ENCODE assay signal across 8 cellular contexts in the genomic region with DNA sequence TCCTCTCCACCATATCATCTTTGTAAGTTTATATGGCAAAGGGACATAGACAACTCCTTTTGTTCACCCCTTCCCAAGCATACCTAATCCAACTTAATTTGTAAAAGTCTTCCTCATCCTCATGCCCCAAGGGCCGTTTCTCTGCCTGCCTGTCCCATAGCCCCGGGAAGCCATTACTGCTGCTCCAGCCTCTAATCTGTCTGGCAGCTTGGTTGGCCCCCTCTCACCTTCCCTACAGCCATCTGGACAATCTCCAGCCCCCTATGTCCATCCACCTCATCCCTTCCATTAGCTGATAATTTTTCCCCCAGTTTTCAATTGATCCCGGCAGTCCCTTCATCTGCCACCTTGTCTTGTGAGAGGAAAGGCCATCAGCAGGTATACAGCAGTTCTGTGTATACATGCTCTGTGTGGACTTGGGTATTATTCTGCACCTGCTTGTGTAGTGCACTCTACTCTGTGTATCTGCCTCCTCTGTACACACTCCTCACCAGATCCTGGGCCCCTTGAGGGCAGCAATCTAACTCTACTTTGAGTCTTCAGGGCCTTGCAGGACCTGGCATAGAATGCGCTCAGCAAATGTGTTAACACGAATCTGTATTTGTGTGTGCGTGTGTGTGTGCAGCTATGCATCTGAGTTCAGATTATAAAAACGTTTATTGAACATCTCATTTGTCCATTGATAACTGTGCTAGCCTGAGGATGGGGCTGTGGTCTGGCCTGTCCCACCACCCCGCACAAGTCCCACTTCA. TPM values are rescaled to one million over a fixed set of nuclear protein-coding genes. Genes with fewer than 3 reads are reported as not detected.
A peak's percentile ranks its signal among the peaks of the same experiment; 100 is the strongest.
DNase-seq lines count a peak whose midpoint lies in the region; ATAC-seq, FAIRE-seq and TF ChIP-seq lines count a peak whose summit lies in the region.

No MANE protein-coding gene starts in this region.

- H3K27me3 Mint-ChIP-seq in activated CD4-positive, alpha-beta memory T cell treated with anti-CD3 and anti-CD28 coated beads, Interleukin-2, amount 10 ng/mL, durations not matched to agents 7 days and 5 days = no peaks in the 10 kb centered on the region
- no peaks in the 10 kb centered on the region for H3K27me3 Mint-ChIP-seq in stimulated activated memory B cell treated with anti-CD40 and anti-IgM and Interleukin-4, amounts not matched to agents 10 μg/mL and 1 μg/mL and 100 μg/mL, for 72 hours

- POLR2A ChIA-PET in activated CD4-positive, alpha-beta memory T cell treated with anti-CD3 and anti-CD28 coated beads, Interleukin-2, amount 10 ng/mL, durations not matched to agents 7 days and 5 days (lab: Charles Lee) = interaction anchor here (0.6 to 11.0 kb wide), 17 partner anchors 9 to 571 kb away, joined by 3 to 286 read pairs (median 4); partner anchors contain the start of genes HDGF, ISG20L2, METTL25B and NAXE

- ATAC-seq in stimulated activated memory B cell treated with anti-CD40 and anti-IgM and Interleukin-4, amounts not matched to agents 10 μg/mL and 1 μg/mL and 100 μg/mL, for 72 hours = peak; percentile 0

- peaks cover 6% of the 10 kb centered on the region for H3K36me3 Mint-ChIP-seq in activated CD4-positive, alpha-beta memory T cell treated with anti-CD3 and anti-CD28 coated beads, Interleukin-2, amount 10 ng/mL, durations not matched to agents 7 days and 5 days (ENCODE audit: low read depth)
- peaks cover 5% of the 10 kb centered on the region for H3K36me3 Mint-ChIP-seq in stimulated activated memory B cell treated with anti-CD40 and anti-IgM and Interleukin-4, amounts not matched to agents 10 μg/mL and 1 μg/mL and 100 μg/mL, for 72 hours

- H3K9me3 Mint-ChIP-seq in activated CD4-positive, alpha-beta memory T cell treated with anti-CD3 and anti-CD28 coated beads, Interleukin-2, amount 10 ng/mL, durations not matched to agents 7 days and 5 days = no peaks in the 10 kb centered on the region
- no peaks in the 10 kb centered on the region for H3K9me3 Mint-ChIP-seq in stimulated activated memory B cell treated with anti-CD40 and anti-IgM and Interleukin-4, amounts not matched to agents 10 μg/mL and 1 μg/mL and 100 μg/mL, for 72 hours

- H3K27ac Mint-ChIP-seq in activated CD4-positive, alpha-beta memory T cell treated with anti-CD3 and anti-CD28 coated beads, Interleukin-2, amount 10 ng/mL, durations not matched to agents 7 days and 5 days = peak overlapping the region; percentile 97
- H3K27ac Mint-ChIP-seq in stimulated activated memory B cell treated with anti-CD40 and anti-IgM and Interleukin-4, amounts not matched to agents 10 μg/mL and 1 μg/mL and 100 μg/mL, for 72 hours = peak overlapping the region; percentile 98

- H3K27me3 ChIP-seq in left ventricle myocardium inferior (ENCODE audit: low read depth) = no peaks in the 10 kb centered on the region

- TF ChIP-seq POLR2A in GM12892 (IDR thresholded peaks at IDR 0.05; ENCODE audit: low read depth, low read length) = no peak

- peak overlapping the region; percentile 64 for H3K4me3 Mint-ChIP-seq in activated CD4-positive, alpha-beta memory T cell treated with anti-CD3 and anti-CD28 coated beads, Interleukin-2, amount 10 ng/mL, durations not matched to agents 7 days and 5 days
- H3K4me3 Mint-ChIP-seq in stimulated activated memory B cell treated with anti-CD40 and anti-IgM and Interleukin-4, amounts not matched to agents 10 μg/mL and 1 μg/mL and 100 μg/mL, for 72 hours = peak overlapping the region; percentile 78

- peaks cover 85% of the 10 kb centered on the region for H3K4me1 ChIP-seq in left ventricle myocardium inferior

- peak overlapping the region; percentile 100 for H3K27ac ChIP-seq in left ventricle myocardium inferior (replicated peaks)

- DNase-seq in DMS153 treated with DMSO at 0.1 percent for 48 hours (lab: John Stamatoyannopoulos, UW; ENCODE audit: unreplicated experiment) = peak; percentile 57
- DNase-seq in LHCN-M2 (ENCODE audit: low read depth) = peak; percentile 38
- no peak for DNase-seq in activated CD4-positive, alpha-beta memory T cell treated with anti-CD3 and anti-CD28 coated beads, Interleukin-2, amount 10 ng/mL, durations not matched to agents 7 days and 5 days
- DNase-seq in left ventricle myocardium inferior = no peak
- no peak for DNase-seq in T1000 (lab: John Stamatoyannopoulos, UW)
- DNase-seq in UCSD-AML1 (lab: John Stamatoyannopoulos, UW; ENCODE audit: unreplicated experiment) = no peak
- DNase-seq in GM12892 (ENCODE audit: insufficient read length) = no peak

- H3K4me1 Mint-ChIP-seq in activated CD4-positive, alpha-beta memory T cell treated with anti-CD3 and anti-CD28 coated beads, Interleukin-2, amount 10 ng/mL, durations not matched to agents 7 days and 5 days = peaks cover 71% of the 10 kb centered on the region
- H3K4me1 Mint-ChIP-seq in stimulated activated memory B cell treated with anti-CD40 and anti-IgM and Interleukin-4, amounts not matched to agents 10 μg/mL and 1 μg/mL and 100 μg/mL, for 72 hours = peaks cover 62% of the 10 kb centered on the region

- intact Hi-C loops in left ventricle myocardium inferior (cut with micrococcal nuclease) = loop anchor here (10.0 kb wide), 1 partner anchor 49 kb away; no protein-coding TSS in a partner anchor

- CTCF ChIA-PET in activated CD4-positive, alpha-beta memory T cell treated with anti-CD3 and anti-CD28 coated beads, Interleukin-2, amount 10 ng/mL, durations not matched to agents 7 days and 5 days (lab: Charles Lee) = interaction anchor here (0.5 to 2.4 kb wide), 11 partner anchors 12 to 635 kb away, joined by 3 to 16 read pairs (median 3); no protein-coding TSS in a partner anchor

- TF ChIP-seq CTCF in left ventricle myocardium inferior (IDR thresholded peaks at IDR 0.05; ENCODE audit: borderline replicate concordance) = no peak

- H3K9me3 ChIP-seq in left ventricle myocardium inferior (replicated peaks) = no peaks in the 10 kb centered on the region

- no peaks in the 10 kb centered on the region for H3K36me3 ChIP-seq in left ventricle myocardium inferior

- peak overlapping the region; percentile 98 for H3K4me3 ChIP-seq in left ventricle myocardium inferior

- FAIRE-seq in GM12892 (lab: Jason Lieb, UNC) = no peak

RNA-seq across cellular contexts. Expression of gene MEF2D, which starts 3.7 kb away (rescaled TPM):
- total RNA-seq in LHCN-M2 (2014; rRNA removed) (21.9 and 23.2 TPM in 2 replicates), left ventricle myocardium inferior (96.8 TPM)
- 27.4 TPM for polyA plus RNA-seq in LHCN-M2 (2012)
- 10 to 100 TPM; 49.5 to 52.1 TPM for total RNA-seq in activated CD4-positive, alpha-beta memory T cell treated with anti-CD3 and anti-CD28 coated beads, Interleukin-2, amount 10 ng/mL, durations not matched to agents 7 days and 5 days
- polyA plus RNA-seq in GM12892 (2012; ENCODE audit: missing spikeins) = 14.6 TPM

Comparison
In these comparisons a context has a peak if more than half of its experiments do, and no peak if none do; other contexts are left out.
1. DNase-seq: peak in DMS153 treated with DMSO at 0.1 percent for 48 hours (single experiment) and LHCN-M2 (single experiment); none in activated CD4-positive, alpha-beta memory T cell treated with anti-CD3 and anti-CD28 coated beads, Interleukin-2, amount 10 ng/mL, durations not matched to agents 7 days and 5 days (single experiment), left ventricle myocardium inferior (single experiment), T1000 (single experiment), UCSD-AML1 (single experiment) and GM12892 (single experiment).